In the genomic region with DNA sequence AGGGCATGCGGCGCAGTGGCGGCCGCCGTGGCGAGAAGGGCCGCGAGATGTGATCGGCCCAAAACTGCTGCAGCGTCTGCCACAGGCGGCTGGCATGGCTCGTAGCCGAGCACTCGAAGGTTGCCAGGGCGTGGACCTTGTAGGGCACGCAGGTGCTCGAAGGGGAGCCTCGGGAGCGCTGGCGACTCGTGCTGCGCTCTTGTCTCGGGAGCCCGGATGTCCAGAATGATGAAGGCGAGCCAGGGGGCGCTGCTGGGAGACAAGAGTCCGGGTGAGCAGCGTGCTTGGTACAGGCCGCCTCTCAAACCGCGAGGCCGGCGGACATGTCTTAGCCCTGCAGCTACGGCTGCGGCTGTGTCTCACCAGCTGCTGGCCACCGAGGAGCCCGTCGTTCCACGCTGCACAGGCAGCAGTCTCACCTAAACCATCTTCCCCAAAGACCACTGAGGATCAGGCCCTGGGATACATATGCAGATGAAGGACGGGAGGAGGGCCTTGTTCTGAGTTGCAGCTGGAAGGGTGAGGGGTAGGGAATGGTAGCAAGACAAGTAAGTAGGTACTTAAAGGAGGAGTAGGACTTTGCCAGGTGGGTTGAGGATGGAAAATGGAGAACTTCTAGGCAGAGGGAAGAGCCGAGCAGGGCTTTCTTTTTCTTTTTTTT, we compare ENCODE assay signal across 8 cellular contexts.
DNase-seq lines count a peak whose midpoint lies in the region; ATAC-seq and TF ChIP-seq lines count a peak whose summit lies in the region.

No MANE protein-coding gene starts in this region.

- peak; percentile 33 for ATAC-seq in GM18867 (IDR thresholded peaks at IDR 0.05; ENCODE audit: unreplicated experiment)
- peak; percentile 28 for ATAC-seq in HG03342 (IDR thresholded peaks at IDR 0.05; ENCODE audit: unreplicated experiment)
- peak; percentile 11 for ATAC-seq in SK-N-SH treated with all-trans-retinoic acid at 6 μM for 48 hours

- DNase-seq in amygdala (lab: John Stamatoyannopoulos, UW) (peak in 47 of 56 donors; percentile 4 to 72 (median 47)), hypothalamus (lab: John Stamatoyannopoulos, UW) (peak in 46 of 51 donors; percentile 11 to 70 (median 48)), retina (peak; percentile 92), kidney glomerular epithelial cell (lab: John Stamatoyannopoulos, UW) (no peak), SIG-M5 (lab: John Stamatoyannopoulos, UW) (no peak)

TF ChIP-seq in SK-N-SH treated with all-trans-retinoic acid at 6 μM for 48 hours, 23 proteins besides CTCF, POLR2A, EP300 and RAD21:
- no peak for TF ChIP-seq SNAI2 (CRISPR knock-in tag; IDR thresholded peaks at IDR 0.05)

Comparison
In these comparisons a context has a peak if more than half of its experiments do, and no peak if none do; other contexts are left out.
1. DNase-seq: peak in amygdala (47 of 56), hypothalamus (46 of 51) and retina (single experiment); none in kidney glomerular epithelial cell (single experiment) and SIG-M5 (single experiment).
2. Peak in every context shown above with its lines, with median percentiles within 50 percentile points of each other: ATAC-seq.